Comparison of ENCODE assay signal across 11 cellular contexts in genomic region chr7:129127601-129128000, GRCh38. TPM values are rescaled to one million over a fixed set of nuclear protein-coding genes. Genes with fewer than 3 reads are reported as not detected.
"Had no signal": no experiment of that assay in that cellular context is flagged by ENCODE, and none has a peak within 500 bp of the region (broad histone marks: within the 10 kb centered on the region; RNA-seq: fewer than 3 reads in every experiment).

No MANE protein-coding gene starts in this region.

- H3K27ac Mint-ChIP-seq: GM23338, H9, HFFc6 had no signal

- H3K4me3 Mint-ChIP-seq: GM23338, H9, HFFc6 had no signal

- ATAC-seq: GM23338, HCT116 had no signal

- H3K4me3 ChIP-seq: GM23248, GM23338, HAP-1 had no signal

- H3K4me1 ChIP-seq: HAP-1 had no signal

- FAIRE-seq: H1, H54 had no signal

- H3K4me2 ChIP-seq: GM23338 had no signal

- H3K4me1 Mint-ChIP-seq: GM23338, H9 had no signal

- H3K9me3 ChIP-seq: HAP-1 had no signal

- H2AFZ ChIP-seq: GM23248 had no signal

- H3K27ac ChIP-seq: GM23248 had no signal

- H3K9ac ChIP-seq: GM23248 had no signal

- H3K36me3 ChIP-seq: HAP-1 had no signal

- H3K9me3 Mint-ChIP-seq: GM23338, H9, HFFc6 had no signal

- DNase-seq: GM23248, GOT3, H7, H9, HCEC 1CT, HFFc6 had no signal

RNA-seq across cellular contexts. Expression of gene TSPAN33, which starts 16.9 kb away (rescaled TPM):
- polyA plus RNA-seq: GM23248 had no signal
